ENCODE assay signal across 11 cellular contexts in the genomic region with DNA sequence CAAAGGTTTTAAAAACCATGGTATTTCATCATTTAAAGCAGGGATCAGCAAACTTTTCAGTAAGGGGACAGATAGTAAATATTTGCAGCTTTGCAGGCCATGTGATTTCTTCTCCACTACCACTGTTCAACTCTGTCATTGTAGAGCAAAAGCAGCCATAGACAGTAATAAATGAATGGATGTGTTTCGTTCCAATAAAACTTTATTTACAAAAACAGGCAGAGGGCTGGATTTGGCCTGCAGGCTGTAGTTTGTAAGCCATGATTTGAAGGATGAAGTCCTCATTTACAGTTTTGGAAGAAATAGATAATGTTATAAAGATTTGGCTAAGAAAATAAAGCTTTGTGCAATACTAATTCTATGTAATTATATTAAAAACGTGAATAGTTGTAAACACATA. TPM values are rescaled to one million over a fixed set of nuclear protein-coding genes. Genes with fewer than 3 reads are reported as not detected.
"Had no signal": no experiment of that assay in that cellular context is flagged by ENCODE, and none has a peak within 500 bp of the region (broad histone marks: within the 10 kb centered on the region; RNA-seq: fewer than 3 reads in every experiment).

No MANE protein-coding gene starts in this region.

- ATAC-seq: GM23338, HepG2 had no signal

- H3K4me2 ChIP-seq: GM23338 had no signal

- H3K27ac Mint-ChIP-seq: GM23338, H9, HFFc6, IgD-negative memory B cell had no signal

- DNase-seq: H9, HCEC 1CT, HFFc6, KG1 had no signal

- H3K27ac ChIP-seq: HL-60 had no signal

- FAIRE-seq: H1, H54, HepG2 had no signal

- H3K4me3 Mint-ChIP-seq: GM23338, H9, HFFc6, IgD-negative memory B cell had no signal

- H3K4me1 Mint-ChIP-seq: IgD-negative memory B cell had no signal

- H2AFZ ChIP-seq: GM23338 had no signal

- H3K9me3 Mint-ChIP-seq: GM23338, H9, HFFc6, IgD-negative memory B cell had no signal

- H3K4me3 ChIP-seq: GM23338 had no signal

RNA-seq across cellular contexts. Expression of gene SERPINB12, which starts 1.8 kb away (rescaled TPM):
- total RNA-seq: GM23338, H1, H9, HepG2, HFFc6, HT1080 had no signal
- polyA plus RNA-seq: GM23338, H1, HepG2, IgD-negative memory B cell had no signal

RNA-seq across cellular contexts. Expression of gene SERPINB13, which starts 43.1 kb away (rescaled TPM):
- total RNA-seq: GM23338, H1, H9, HepG2, HFFc6, HT1080 had no signal
- polyA plus RNA-seq: GM23338, H1, HepG2, IgD-negative memory B cell had no signal
